Comparison of ENCODE assay signal across 21 cellular contexts in genomic region chr10:132179551-132180392, GRCh38. TPM values are rescaled to one million over a fixed set of nuclear protein-coding genes. Genes with fewer than 3 reads are reported as not detected.
"Had no signal": no experiment of that assay in that cellular context is flagged by ENCODE, and none has a peak within 500 bp of the region (broad histone marks: within the 10 kb centered on the region; RNA-seq: fewer than 3 reads in every experiment).

No MANE protein-coding gene starts in this region.

- ATAC-seq: effector memory CD8-positive, alpha-beta T cell; gastroesophageal sphincter; naive thymus-derived CD4-positive, alpha-beta T cell had no signal

- FAIRE-seq: colon, keratinocyte, urothelium cell line had no signal

- H3K9me3 Mint-ChIP-seq: dendritic cell treated with granulocyte-macrophage colony-stimulating factor and Interleukin-4, amounts not matched to agents 40 ng/mL and 50 ng/mL, for 4 days; effector memory CD8-positive, alpha-beta T cell; immature natural killer cell; type B pancreatic cell had no signal

- H3K27me3 ChIP-seq: thyroid gland had no signal

- H3K4me3 Mint-ChIP-seq: dendritic cell treated with granulocyte-macrophage colony-stimulating factor and Interleukin-4, amounts not matched to agents 40 ng/mL and 50 ng/mL, for 4 days; effector memory CD8-positive, alpha-beta T cell; immature natural killer cell; naive thymus-derived CD4-positive, alpha-beta T cell; nephron progenitor cell; type B pancreatic cell had no signal

- H3K27ac Mint-ChIP-seq: dendritic cell treated with granulocyte-macrophage colony-stimulating factor and Interleukin-4, amounts not matched to agents 40 ng/mL and 50 ng/mL, for 4 days; effector memory CD8-positive, alpha-beta T cell; immature natural killer cell; naive thymus-derived CD4-positive, alpha-beta T cell; nephron progenitor cell; type B pancreatic cell had no signal

- H3K36me3 Mint-ChIP-seq: immature natural killer cell; naive thymus-derived CD4-positive, alpha-beta T cell; type B pancreatic cell had no signal

- H3K36me3 ChIP-seq: esophagus squamous epithelium, gastroesophageal sphincter, neutrophil, right atrium auricular region, sigmoid colon, thyroid gland had no signal

- H3K9me3 ChIP-seq: esophagus squamous epithelium, gastroesophageal sphincter, neutrophil, right atrium auricular region, sigmoid colon, thyroid gland had no signal

- H3K27ac ChIP-seq: esophagus squamous epithelium, gastroesophageal sphincter, neutrophil, right atrium auricular region, sigmoid colon, skin epidermis, thyroid gland had no signal

- DNase-seq: effector memory CD8-positive, alpha-beta T cell; esophagus squamous epithelium; foreskin fibroblast; immature natural killer cell; mesendoderm; naive thymus-derived CD4-positive, alpha-beta T cell; nephron progenitor cell; sigmoid colon; stimulated activated CD4-positive, alpha-beta T cell treated with anti-CD3 and anti-CD28 coated beads, Interleukin-12 subunit alpha, Interleukin-12 subunit beta, amount 100 ng/mL, for 4 hours; stimulated activated naive CD4-positive, alpha-beta T cell treated with Interleukin-2 at 50 U/mL for 16 hours; thyroid gland had no signal

- H3K4me3 ChIP-seq: esophagus squamous epithelium, gastroesophageal sphincter, lung, right atrium auricular region, sigmoid colon, skin epidermis, thyroid gland had no signal

RNA-seq across cellular contexts. Expression of gene DPYSL4, which starts 7.0 kb away (rescaled TPM):
- polyA plus RNA-seq: immature natural killer cell had no signal
